Comparison of ENCODE assay signal across 8 cellular contexts in the genomic region with DNA sequence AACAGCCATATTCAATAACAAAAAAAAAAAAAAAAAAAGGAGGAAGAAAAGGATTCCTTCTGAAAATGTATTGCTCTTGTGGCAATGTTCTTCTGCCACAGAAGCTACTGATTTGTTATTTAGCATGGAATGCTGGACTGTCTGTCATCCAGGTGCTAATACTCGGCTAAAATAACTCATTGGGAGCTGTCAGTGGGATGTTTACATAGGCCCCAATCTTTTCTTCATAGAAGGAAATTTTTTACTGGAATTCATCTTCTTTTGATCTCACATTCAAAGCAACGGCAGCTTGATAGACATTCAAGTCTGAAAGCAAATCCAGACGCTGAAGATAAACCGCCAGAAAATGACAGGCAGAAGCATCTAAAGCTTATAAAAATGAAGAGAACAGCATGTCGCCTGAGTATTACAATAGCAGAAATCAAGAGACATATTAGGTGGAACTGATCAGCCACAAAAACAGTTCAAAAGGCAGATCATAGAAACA.
DNase-seq lines count a peak whose midpoint lies in the region; ATAC-seq, FAIRE-seq and TF ChIP-seq lines count a peak whose summit lies in the region.

No MANE protein-coding gene starts in this region.

- H3K27me3 ChIP-seq in cardiac muscle cell (no peaks in the 10 kb centered on the region), K562 (ENCODE audit: control insufficient read depth in 2 of 2, insufficient read depth in 2 of 2, low read length in 2 of 2) (no peaks in the 10 kb centered on the region), upper lobe of left lung (no peaks in the 10 kb centered on the region)

- H3K4me3 ChIP-seq in cardiac muscle cell (peak overlapping the region; percentile 6), K562 (no peak overlapping the region; the same call in 1 of the 2 replicates), upper lobe of left lung (peak overlapping the region in 2 of 4 donors; percentile 53)

- peak overlapping the region; percentile 93 to 99 (median 98) for H3K27ac Mint-ChIP-seq in naive B cell

- H3K4me2 ChIP-seq in K562 (ENCODE audit: insufficient read depth, low read length), result peak overlapping the region; percentile 80

- POLR2A ChIA-PET in K562 (lab: Yijun Ruan, JAX), result interaction anchor here (1.2 to 1.9 kb wide), 2 partner anchors 9 to 94 kb away, joined by 3 to 5 read pairs; no protein-coding TSS in a partner anchor

- H3K27ac ChIP-seq in cardiac muscle cell (peak overlapping the region; percentile 94), K562 (ENCODE audit: extremely low read depth, low read depth, low read length) (peak overlapping the region; percentile 83), upper lobe of left lung (peak overlapping the region; percentile 82 to 92 (median 86))

- no peaks in the 10 kb centered on the region for H3K27me3 Mint-ChIP-seq in naive B cell

- TF ChIP-seq CTCF in cardiac muscle cell (IDR thresholded peaks at IDR 0.05; ENCODE audit: low read depth, low read length), result no peak
- no peak for TF ChIP-seq CTCF in K562 (IDR thresholded peaks at IDR 0.05 in 2 of 3, conservative IDR thresholded peaks at IDR 0.05 in 1 of 3; ENCODE audit: insufficient read depth in 2 of 3, low read depth in 1 of 3, low read length in 3 of 3)
- no peak for TF ChIP-seq CTCF in upper lobe of left lung (IDR thresholded peaks at IDR 0.05)

- ATAC-seq in K562 (no peak), naive B cell (ENCODE audit: low read depth in 2 of 2) (no peak), upper lobe of left lung (ENCODE audit: low FRiP score in 2 of 2) (no peak)

- TF ChIP-seq EP300 in K562 (IDR thresholded peaks at IDR 0.05; ENCODE audit: low read length) (no peak), upper lobe of left lung (IDR thresholded peaks at IDR 0.05) (no peak)

- 7% methylated on average over 5 of the region's 5 CpGs for WGBS in K562 (ENCODE audit: insufficient coverage, low coverage, missing lambda C conversion rate)
- 57 to 59% methylated on average over 5 of the region's 5 CpGs for WGBS in upper lobe of left lung, 2 donors

- peak overlapping the region in 1 of 2 experiments; percentile 74; a peak in 2 of 4 replicates for H3K9ac ChIP-seq in K562 (ENCODE audit: insufficient read depth in 1 of 2, low read depth in 2 of 2, low read length in 2 of 2)

- H3K4me1 Mint-ChIP-seq in naive B cell, result peaks cover 51 to 83% (median 76%) of the 10 kb centered on the region in 3 donors

- intact Hi-C loops in cardiac septum (cut with DNase I) (loop anchor here (2.0 to 10.0 kb wide), 3 partner anchors 67 to 263 kb away; no protein-coding TSS in a partner anchor), K562 (cut with micrococcal nuclease) (loop anchor here (5.0 to 10.0 kb wide), 2 partner anchors 76 to 383 kb away; no protein-coding TSS in a partner anchor)

- TF ChIP-seq POLR2A in K562 (conservative IDR thresholded peaks at IDR 0.05), result no peak
- TF ChIP-seq POLR2A in upper lobe of left lung (IDR thresholded peaks at IDR 0.05), result no peak

- in situ Hi-C loops in K562 (cut with MboI), result no loop called here
- in situ Hi-C loops in KBM-7 (cut with MboI; ENCODE audit: low pct_unique_long_range_greater_than_20kb, low sequenced_read_pairs), result no loop called here

- H3K79me2 ChIP-seq in K562 (ENCODE audit: control insufficient read depth, insufficient read depth, low read length), result peaks cover 37% of the 10 kb centered on the region

- peak overlapping the region; percentile 90 to 98 (median 96) for H3K4me3 Mint-ChIP-seq in naive B cell

- no peaks in the 10 kb centered on the region for H3K36me3 ChIP-seq in cardiac muscle cell
- H3K36me3 ChIP-seq in K562 (ENCODE audit: control insufficient read depth, insufficient read depth, low read length), result no peaks in the 10 kb centered on the region
- no peaks in the 10 kb centered on the region for H3K36me3 ChIP-seq in upper lobe of left lung

- peak overlapping the region; percentile 72 for H2AFZ ChIP-seq in K562 (ENCODE audit: low read depth, low read length)

- no peaks in the 10 kb centered on the region for H3K9me3 Mint-ChIP-seq in naive B cell

- FAIRE-seq in K562 (lab: Jason Lieb, UNC), result no peak

- no peaks in the 10 kb centered on the region for H3K9me1 ChIP-seq in K562 (ENCODE audit: control insufficient read depth, insufficient read depth, low read length)

- TF ChIP-seq RAD21 in K562 (CRISPR knock-in tag; conservative IDR thresholded peaks at IDR 0.05 in 1 of 2, IDR thresholded peaks at IDR 0.05 in 1 of 2), result no peak

- H4K20me1 ChIP-seq in K562 (replicated peaks; ENCODE audit: control insufficient read depth, insufficient read depth, low read length), result no peaks in the 10 kb centered on the region

- DNase-seq in cardiac muscle cell (ENCODE audit: low read depth in 1 of 2, low spot score in 1 of 2) (no peak), cardiac septum (ENCODE audit: low spot score) (no peak), K562 (ENCODE audit: extremely low read depth in 1 of 4, low spot score in 3 of 4) (no peak), naive B cell (no peak), upper lobe of left lung (no peak), NCI-H187 treated with DMSO at 0.1 percent for 48 hours (lab: John Stamatoyannopoulos, UW) (no peak), KBM-7 (no peak)
- DNase-seq in stimulated activated CD4-positive, alpha-beta T cell treated with anti-CD3 and anti-CD28 coated beads, Interleukin-4, amount 100 ng/mL, for 24 hours, result no peak

- no TSS peak for BruUV-seq in K562 (replicated peaks; lab: Mats Ljungman, UMichigan)

- H3K36me3 Mint-ChIP-seq in naive B cell, result no peaks in the 10 kb centered on the region

- CTCF ChIA-PET in K562 (lab: Yijun Ruan, JAX; ENCODE audit: low intra/inter-chr PET ratio), result no interaction called here

- no peaks in the 10 kb centered on the region for H3K9me3 ChIP-seq in cardiac muscle cell (ENCODE audit: low read depth)
- no peaks in the 10 kb centered on the region for H3K9me3 ChIP-seq in K562 (replicated peaks; ENCODE audit: control insufficient read depth, insufficient read depth, low read depth, low read length)
- no peaks in the 10 kb centered on the region for H3K9me3 ChIP-seq in upper lobe of left lung

- H3K4me1 ChIP-seq in cardiac muscle cell (ENCODE audit: low read depth) (peaks cover 97% of the 10 kb centered on the region), K562 (replicated peaks in 1 of 2; ENCODE audit: control insufficient read depth in 2 of 2, insufficient read depth in 2 of 2, low read length in 2 of 2) (peaks cover 0 to 27% of the 10 kb centered on the region in 2 experiments; a peak in 4 of 5 replicates), upper lobe of left lung (peaks cover 46 to 80% (median 54%) of the 10 kb centered on the region in 4 donors)

TF ChIP-seq in K562, 482 proteins besides CTCF, POLR2A, EP300 and RAD21:
- TF ChIP-seq CSDE1 (IDR thresholded peaks at IDR 0.05) (no peak), MYBL2 (IDR thresholded peaks at IDR 0.05; ENCODE audit: low read depth) (no peak), MYBL2 (CRISPR knock-in tag; IDR thresholded peaks at IDR 0.05; ENCODE audit: borderline replicate concordance) (no peak), MEIS2 (IDR thresholded peaks at IDR 0.05; ENCODE audit: partially characterized antibody) (peak; percentile 37), FOXA3 (CRISPR knock-in tag; conservative IDR thresholded peaks at IDR 0.05 in 1 of 2, IDR thresholded peaks at IDR 0.05 in 1 of 2) (0 out of 4 replicates have a peak, but pooled peaks of 1 of the 2 experiments have one; percentile 22), FOXK2 (conservative IDR thresholded peaks at IDR 0.05 in 1 of 2, IDR thresholded peaks at IDR 0.05 in 1 of 2; ENCODE audit: low read depth in 2 of 2) (0 out of 4 replicates have a peak, but pooled peaks of 1 of the 2 experiments have one; percentile 17)
- TF ChIP-seq, protein P1, sequence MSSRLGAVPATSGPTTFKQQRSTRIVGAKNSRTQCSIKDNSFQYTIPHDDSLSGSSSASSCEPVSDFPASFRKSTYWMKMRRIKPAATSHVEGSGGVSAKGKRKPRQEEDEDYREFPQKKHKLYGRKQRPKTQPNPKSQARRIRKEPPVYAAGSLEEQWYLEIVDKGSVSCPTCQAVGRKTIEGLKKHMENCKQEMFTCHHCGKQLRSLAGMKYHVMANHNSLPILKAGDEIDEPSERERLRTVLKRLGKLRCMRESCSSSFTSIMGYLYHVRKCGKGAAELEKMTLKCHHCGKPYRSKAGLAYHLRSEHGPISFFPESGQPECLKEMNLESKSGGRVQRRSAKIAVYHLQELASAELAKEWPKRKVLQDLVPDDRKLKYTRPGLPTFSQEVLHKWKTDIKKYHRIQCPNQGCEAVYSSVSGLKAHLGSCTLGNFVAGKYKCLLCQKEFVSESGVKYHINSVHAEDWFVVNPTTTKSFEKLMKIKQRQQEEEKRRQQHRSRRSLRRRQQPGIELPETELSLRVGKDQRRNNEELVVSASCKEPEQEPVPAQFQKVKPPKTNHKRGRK (tag; IDR thresholded peaks at IDR 0.05), result peak; percentile 44; the same call in 1 of the 2 replicates
- TF ChIP-seq, protein P2, sequence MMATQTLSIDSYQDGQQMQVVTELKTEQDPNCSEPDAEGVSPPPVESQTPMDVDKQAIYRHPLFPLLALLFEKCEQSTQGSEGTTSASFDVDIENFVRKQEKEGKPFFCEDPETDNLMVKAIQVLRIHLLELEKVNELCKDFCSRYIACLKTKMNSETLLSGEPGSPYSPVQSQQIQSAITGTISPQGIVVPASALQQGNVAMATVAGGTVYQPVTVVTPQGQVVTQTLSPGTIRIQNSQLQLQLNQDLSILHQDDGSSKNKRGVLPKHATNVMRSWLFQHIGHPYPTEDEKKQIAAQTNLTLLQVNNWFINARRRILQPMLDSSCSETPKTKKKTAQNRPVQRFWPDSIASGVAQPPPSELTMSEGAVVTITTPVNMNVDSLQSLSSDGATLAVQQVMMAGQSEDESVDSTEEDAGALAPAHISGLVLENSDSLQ (IDR thresholded peaks at IDR 0.05), result peak; percentile 37
